ENCODE assay signal across 8 cellular contexts in the genomic region with DNA sequence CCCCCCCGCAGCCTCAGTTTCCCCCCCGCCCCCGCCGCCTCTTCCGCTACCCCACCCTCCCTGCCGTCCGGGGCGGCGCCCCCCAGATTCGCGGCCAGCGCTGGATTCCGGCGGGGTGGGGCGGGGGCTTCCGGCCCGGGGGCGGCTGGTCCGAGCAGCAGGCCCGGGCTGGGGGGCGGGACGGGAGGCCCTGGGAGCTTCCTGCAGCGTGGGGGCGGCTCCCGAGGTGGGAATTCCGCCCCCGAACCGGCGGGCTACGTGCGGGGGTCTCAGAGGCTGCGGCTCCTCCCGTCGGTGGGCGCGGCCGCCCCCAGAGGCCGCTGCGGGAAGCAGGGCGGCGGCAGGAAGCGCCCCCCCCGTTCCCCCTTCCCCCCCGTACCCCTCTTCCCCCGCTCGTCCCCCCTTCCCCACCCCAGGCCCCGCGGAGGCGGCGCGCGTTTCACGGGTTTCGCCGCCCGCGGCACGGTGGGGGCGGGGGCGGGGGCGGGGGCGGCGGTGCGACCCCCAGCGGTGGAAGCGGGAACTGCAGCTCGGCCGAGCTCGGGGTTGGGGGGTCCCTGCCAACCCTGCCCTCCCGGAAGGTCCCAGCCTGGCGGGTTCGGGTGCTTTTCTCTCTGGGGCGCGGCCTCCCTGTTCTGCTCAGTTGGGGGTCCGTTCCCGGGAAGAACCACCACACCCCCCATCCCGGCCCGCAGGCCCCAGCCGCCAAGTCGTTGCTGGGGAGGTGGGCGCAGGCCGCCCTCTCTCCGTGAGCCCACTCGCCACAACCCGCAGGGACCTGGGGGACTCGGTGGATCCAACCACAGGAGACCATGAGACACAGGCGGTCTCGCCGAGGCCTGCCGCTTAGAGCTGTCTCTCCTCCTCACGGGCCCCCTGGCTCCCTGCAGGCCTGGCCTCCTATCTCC.
DNase-seq lines count a peak whose midpoint lies in the region; ATAC-seq and TF ChIP-seq lines count a peak whose summit lies in the region.

No MANE protein-coding gene starts in this region.

- peak in 5 of 7 experiments; percentile 39 to 100 (median 98) for TF ChIP-seq CTCF in stomach (IDR thresholded peaks at IDR 0.05)

- ATAC-seq in effector memory CD8-positive, alpha-beta T cell (replicated peaks) = peak; percentile 69

- H3K27ac ChIP-seq in mucosa of rectum (ENCODE audit: low read depth in 2 of 2, low read length in 2 of 2) = peak overlapping the region; percentile 51 to 65
- H3K27ac ChIP-seq in stomach = peak overlapping the region; percentile 73 to 95 (median 91)

- no peak for TF ChIP-seq POLR2A in stomach (IDR thresholded peaks at IDR 0.05)

- DNase-seq in ELF-1 (ENCODE audit: low read depth, low spot score) (peak; percentile 39), M059J (ENCODE audit: low read depth) (peak; percentile 39), stomach (peak; percentile 37), NCI-H774 (lab: John Stamatoyannopoulos, UW) (no peak), NCI-H2029 (lab: John Stamatoyannopoulos, UW) (no peak)
- peak; percentile 54 for DNase-seq in activated CD4-positive, alpha-beta T cell treated with anti-CD3 and anti-CD28 coated beads, Interleukin-2, amount 50 U/mL, for 4 hours
- peak; percentile 69 to 73 (median 71) for DNase-seq in effector memory CD8-positive, alpha-beta T cell

- no peak overlapping the region for H3K4me3 ChIP-seq in mucosa of rectum (ENCODE audit: low read length in 2 of 2)
- H3K4me3 ChIP-seq in stomach = peak overlapping the region; percentile 59 to 80 (median 70)

- H3K36me3 Mint-ChIP-seq in effector memory CD8-positive, alpha-beta T cell (ENCODE audit: insufficient read depth) = peaks cover 18% of the 10 kb centered on the region

- peaks cover 15 to 25% of the 10 kb centered on the region in 2 donors for H3K4me1 ChIP-seq in mucosa of rectum (ENCODE audit: control insufficient read depth in 2 of 2, insufficient read depth in 2 of 2, low read length in 2 of 2)
- peaks cover 47 to 69% (median 65%) of the 10 kb centered on the region in 4 donors for H3K4me1 ChIP-seq in stomach

- peak overlapping the region; percentile 89 to 91 for H3K27ac Mint-ChIP-seq in effector memory CD8-positive, alpha-beta T cell

- no peaks in the 10 kb centered on the region for H3K9me3 ChIP-seq in mucosa of rectum (ENCODE audit: control insufficient read depth in 2 of 2, low read length in 2 of 2)
- H3K9me3 ChIP-seq in stomach = no peaks in the 10 kb centered on the region

- peaks cover 0 to 8% of the 10 kb centered on the region in 2 donors for H3K4me1 Mint-ChIP-seq in effector memory CD8-positive, alpha-beta T cell (ENCODE audit: low read depth in 2 of 2)

- intact Hi-C loops in stomach (cut with DNase I; ENCODE audit: low total_unique reads) = no loop called here

- H3K4me3 Mint-ChIP-seq in effector memory CD8-positive, alpha-beta T cell = peak overlapping the region; percentile 72 to 73

- no peaks in the 10 kb centered on the region for H3K9me3 Mint-ChIP-seq in effector memory CD8-positive, alpha-beta T cell

- H3K9ac ChIP-seq in mucosa of rectum (ENCODE audit: low read depth in 1 of 2, low read length in 2 of 2) = peak overlapping the region in 1 of 2 donors; percentile 27

- 10 to 39% (median 17%) methylated on average over 7 to 83 of the region's 91 CpGs for WGBS in stomach, 5 donors

- no peak for TF ChIP-seq EP300 in stomach (IDR thresholded peaks at IDR 0.05)

- H3K36me3 ChIP-seq in mucosa of rectum (ENCODE audit: control insufficient read depth in 2 of 2, insufficient read depth in 2 of 2, low read length in 2 of 2) (no peaks in the 10 kb centered on the region), stomach (no peaks in the 10 kb centered on the region)

- H3K27me3 Mint-ChIP-seq in effector memory CD8-positive, alpha-beta T cell = no peaks in the 10 kb centered on the region

- H3K27me3 ChIP-seq in mucosa of rectum (ENCODE audit: control insufficient read depth in 2 of 2, insufficient read depth in 2 of 2, low read length in 2 of 2) = no peaks in the 10 kb centered on the region
- peaks cover 0 to 12% (median 0%) of the 10 kb centered on the region in 3 donors for H3K27me3 ChIP-seq in stomach

Comparison
In these comparisons a context has a peak if more than half of its experiments do, and no peak if none do; other contexts are left out.
1. DNase-seq: peak in ELF-1 (single experiment), M059J (single experiment), activated CD4-positive, alpha-beta T cell treated with anti-CD3 and anti-CD28 coated beads, Interleukin-2, amount 50 U/mL, for 4 hours (2 of 2), effector memory CD8-positive, alpha-beta T cell (3 of 3) and stomach (single experiment); none in NCI-H774 (single experiment) and NCI-H2029 (single experiment).
2. H3K4me3 ChIP-seq: peak in stomach (4 of 4); none in mucosa of rectum (0 of 2).